ENCODE assay signal across 21 cellular contexts in genomic region chr6:5942591-5942990, GRCh38.
"Had no signal": no experiment of that assay in that cellular context is flagged by ENCODE, and none has a peak within 500 bp of the region (broad histone marks: within the 10 kb centered on the region; RNA-seq: fewer than 3 reads in every experiment).

No MANE protein-coding gene starts in this region.

- H3K4me1 ChIP-seq: gastrocnemius medialis had no signal

- H3K36me3 ChIP-seq: gastrocnemius medialis, heart left ventricle, left ventricle myocardium inferior had no signal

- H3K27me3 ChIP-seq: heart left ventricle had no signal

- DNase-seq: activated B cell treated with CpG ODN at 0.5 μM for 24 hours; activated CD4-positive, alpha-beta memory T cell treated with anti-CD3 and anti-CD28 coated beads, Interleukin-2, amount 10 ng/mL, durations not matched to agents 7 days and 5 days; activated CD4-positive, alpha-beta T cell treated with anti-CD3 and anti-CD28 coated beads for 48 hours; activated CD8-positive, alpha-beta memory T cell treated with anti-CD3 and anti-CD28 coated beads, Interleukin-2, amount 10 ng/mL, durations not matched to agents 7 days and 5 days; activated naive CD4-positive, alpha-beta T cell; anterior cingulate cortex; cerebellar nuclear complex; cortex of kidney; erythroblast; gastrocnemius medialis; heart left ventricle; left ventricle myocardium inferior; occipital lobe; retina; stimulated activated CD4-positive, alpha-beta T cell treated with anti-CD3 and anti-CD28 coated beads, Interleukin-12 subunit alpha, Interleukin-12 subunit beta, amount 100 ng/mL, for 4 hours; stimulated activated CD4-positive, alpha-beta T cell treated with anti-CD3 and anti-CD28 coated beads, Interleukin-1b, Interleukin-23, amount 100 ng/mL, for 48 hours; stimulated activated CD8-positive, alpha-beta memory T cell treated with anti-CD3 and anti-CD28 coated beads, Interleukin-4, amount 100 ng/mL, for 48 hours; stimulated activated naive CD4-positive, alpha-beta T cell had no signal

- H3K4me3 ChIP-seq: gastrocnemius medialis, heart left ventricle, left ventricle myocardium inferior had no signal

- H3K27me3 Mint-ChIP-seq: activated T-helper 17 cell treated with anti-CD3 and anti-CD28 coated beads, Interleukin-2, amount 50 U/mL, for 72 hours had no signal

- ATAC-seq: activated CD8-positive, alpha-beta memory T cell treated with anti-CD3 and anti-CD28 coated beads, Interleukin-2, amount 10 ng/mL, durations not matched to agents 7 days and 5 days; activated T-helper 17 cell treated with anti-CD3 and anti-CD28 coated beads, Interleukin-2, amount 50 U/mL, for 72 hours; gastrocnemius medialis; heart left ventricle had no signal

- H3K4me1 Mint-ChIP-seq: activated B cell treated with CpG ODN at 0.5 μM for 24 hours; activated T-helper 17 cell treated with anti-CD3 and anti-CD28 coated beads, Interleukin-2, amount 50 U/mL, for 72 hours had no signal

- H3K27ac Mint-ChIP-seq: activated B cell treated with CpG ODN at 0.5 μM for 24 hours; activated CD4-positive, alpha-beta memory T cell treated with anti-CD3 and anti-CD28 coated beads, Interleukin-2, amount 10 ng/mL, durations not matched to agents 7 days and 5 days; activated CD8-positive, alpha-beta memory T cell treated with anti-CD3 and anti-CD28 coated beads, Interleukin-2, amount 10 ng/mL, durations not matched to agents 7 days and 5 days; activated T-helper 17 cell treated with anti-CD3 and anti-CD28 coated beads, Interleukin-2, amount 50 U/mL, for 72 hours had no signal

- H3K27ac ChIP-seq: gastrocnemius medialis, heart left ventricle, left ventricle myocardium inferior had no signal

- H3K4me3 Mint-ChIP-seq: activated B cell treated with CpG ODN at 0.5 μM for 24 hours; activated CD4-positive, alpha-beta memory T cell treated with anti-CD3 and anti-CD28 coated beads, Interleukin-2, amount 10 ng/mL, durations not matched to agents 7 days and 5 days; activated CD8-positive, alpha-beta memory T cell treated with anti-CD3 and anti-CD28 coated beads, Interleukin-2, amount 10 ng/mL, durations not matched to agents 7 days and 5 days; activated T-helper 17 cell treated with anti-CD3 and anti-CD28 coated beads, Interleukin-2, amount 50 U/mL, for 72 hours had no signal

- FAIRE-seq: bronchial epithelial cell, endometrium had no signal
